In the genomic region with DNA sequence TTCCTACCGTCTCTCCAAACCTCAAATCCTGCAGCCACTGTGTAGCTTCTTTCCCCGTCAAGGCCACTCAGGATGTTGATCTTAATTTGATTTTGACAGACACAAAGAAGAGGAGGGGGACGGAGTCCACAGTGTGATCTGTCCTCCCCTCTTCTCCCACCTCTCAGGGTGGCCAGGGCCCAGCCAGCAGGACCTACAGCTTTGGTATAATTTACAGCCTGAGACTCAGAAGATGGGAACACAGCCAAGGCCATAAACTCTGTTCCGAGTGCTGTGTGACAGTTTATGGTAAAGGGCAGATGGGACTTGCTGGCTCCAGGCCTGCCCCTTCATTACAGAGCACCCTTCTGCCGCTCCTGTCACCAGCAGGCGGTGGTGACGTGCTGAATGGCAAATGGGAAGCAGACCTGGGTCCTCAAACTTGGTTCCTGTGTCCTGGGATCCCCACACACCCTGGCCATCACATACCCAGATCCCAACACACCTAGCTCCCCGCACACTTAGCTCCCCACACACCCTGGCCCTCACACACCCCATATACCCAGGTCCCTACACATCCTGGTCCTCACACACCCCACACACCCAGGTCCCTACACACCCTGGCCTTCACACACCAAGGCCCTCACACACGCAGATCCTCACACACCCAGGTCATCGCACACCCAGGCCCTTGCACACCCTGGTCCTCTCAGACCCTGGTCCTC, we compare ENCODE assay signal across 8 cellular contexts.
DNase-seq lines count a peak whose midpoint lies in the region; ATAC-seq and TF ChIP-seq lines count a peak whose summit lies in the region.

No MANE protein-coding gene starts in this region.

- H3K36me3 ChIP-seq in BLaER1 treated with 17β-estradiol and CSF1 and Interleukin-3, amounts not matched to agents 10 nM and 100 nM = no peaks in the 10 kb centered on the region
- H3K36me3 ChIP-seq in hepatocyte (replicated peaks; ENCODE audit: insufficient read depth, low read depth) = no peaks in the 10 kb centered on the region

- H4K20me1 ChIP-seq in BLaER1 treated with 17β-estradiol and CSF1 and Interleukin-3, amounts not matched to agents 10 nM and 100 nM = no peaks in the 10 kb centered on the region
- no peaks in the 10 kb centered on the region for H4K20me1 ChIP-seq in hepatocyte (ENCODE audit: insufficient read depth, poor library complexity, severe bottlenecking)

- H3K79me2 ChIP-seq in hepatocyte = no peaks in the 10 kb centered on the region

- no peak overlapping the region for H3K4me3 ChIP-seq in BLaER1 treated with 17β-estradiol and CSF1 and Interleukin-3, amounts not matched to agents 10 nM and 100 nM
- no peak overlapping the region for H3K4me3 ChIP-seq in hepatocyte

- H3K36me3 Mint-ChIP-seq in T-cell = no peaks in the 10 kb centered on the region

- peaks cover 0 to 4% (median 0%) of the 10 kb centered on the region in 3 donors for H3K9me3 Mint-ChIP-seq in T-cell

- TF ChIP-seq CTCF in hepatocyte (IDR thresholded peaks at IDR 0.05; ENCODE audit: poor library complexity) = no peak

- 66% methylated on average over 10 of the region's 10 CpGs for WGBS in hepatocyte (ENCODE audit: low lambda C conversion rate, missing lambda C conversion rate)

- no peak overlapping the region for H2AFZ ChIP-seq in hepatocyte

- no peak overlapping the region for H3K9ac ChIP-seq in BLaER1 treated with 17β-estradiol and CSF1 and Interleukin-3, amounts not matched to agents 10 nM and 100 nM

- POLR2A ChIA-PET in T-cell (lab: Charles Lee) = no interaction called here

- peak overlapping the region; percentile 42 to 85 (median 67); a peak in 21 of 22 replicates for H3K4me2 ChIP-seq in BLaER1 treated with 17β-estradiol and CSF1 and Interleukin-3, amounts not matched to agents 10 nM and 100 nM
- peak overlapping the region; percentile 19 for H3K4me2 ChIP-seq in hepatocyte

- H3K4me3 Mint-ChIP-seq in T-cell = no peak overlapping the region

- in situ Hi-C loops in KBM-7 (cut with MboI; ENCODE audit: low pct_unique_long_range_greater_than_20kb, low sequenced_read_pairs) = loop anchor here (10.0 kb wide), 1 partner anchor 91 kb away; no protein-coding TSS in a partner anchor

- CTCF ChIA-PET in T-cell (lab: Charles Lee) = no interaction called here

- H3K27me3 Mint-ChIP-seq in T-cell = no peaks in the 10 kb centered on the region

- H3K9me2 ChIP-seq in hepatocyte (replicated peaks; ENCODE audit: insufficient read depth) = no peaks in the 10 kb centered on the region

- H3K27ac Mint-ChIP-seq in T-cell = peak overlapping the region; percentile 22 to 45

- no peaks in the 10 kb centered on the region for H3K27me3 ChIP-seq in BLaER1 treated with 17β-estradiol and CSF1 and Interleukin-3, amounts not matched to agents 10 nM and 100 nM
- H3K27me3 ChIP-seq in hepatocyte = no peaks in the 10 kb centered on the region

- H3K4me1 ChIP-seq in BLaER1 treated with 17β-estradiol and CSF1 and Interleukin-3, amounts not matched to agents 10 nM and 100 nM = peaks cover 20 to 48% (median 43%) of the 10 kb centered on the region in 10 experiments
- peaks cover 22% of the 10 kb centered on the region for H3K4me1 ChIP-seq in hepatocyte (ENCODE audit: insufficient read depth)

- H3K27ac ChIP-seq in BLaER1 treated with 17β-estradiol and CSF1 and Interleukin-3, amounts not matched to agents 10 nM and 100 nM = peak overlapping the region in 8 of 11 experiments; percentile 56 to 74 (median 63); a peak in 13 of 22 replicates
- peak overlapping the region; percentile 73 for H3K27ac ChIP-seq in hepatocyte

- DNase-seq in KBM-7 (peak; percentile 59), T-cell (no peak), hepatocyte (ENCODE audit: low spot score) (peak; percentile 27), D341Med (ENCODE audit: low spot score) (no peak), islet precursor cell (no peak)
- DNase-seq in effector CD8-positive, alpha-beta T cell (lab: John Stamatoyannopoulos, UW) = no peak

- H3K4me1 Mint-ChIP-seq in T-cell = peaks cover 14 to 27% (median 19%) of the 10 kb centered on the region in 3 donors

- ATAC-seq in T-cell (replicated peaks in 1 of 4) (no peak), GM21737 (IDR thresholded peaks at IDR 0.05; ENCODE audit: unreplicated experiment) (no peak)

- peaks cover 0 to 9% (median 0%) of the 10 kb centered on the region in 11 experiments; a peak in 4 of 22 replicates for H3K9me3 ChIP-seq in BLaER1 treated with 17β-estradiol and CSF1 and Interleukin-3, amounts not matched to agents 10 nM and 100 nM (replicated peaks in 1 of 11)
- H3K9me3 ChIP-seq in hepatocyte (ENCODE audit: low read depth) = no peaks in the 10 kb centered on the region

Comparison
In these comparisons a context has a peak if more than half of its experiments do, and no peak if none do; other contexts are left out.
1. DNase-seq: peak in KBM-7 (single experiment) and hepatocyte (single experiment); none in T-cell (0 of 34), D341Med (single experiment), islet precursor cell (single experiment) and effector CD8-positive, alpha-beta T cell (single experiment).